2 cellular contexts compared by ENCODE assay signal in genomic region chr17:81070541-81071246, GRCh38.
A peak's percentile ranks its signal among the peaks of the same experiment; 100 is the strongest.
TF ChIP-seq lines count a peak whose summit lies in the region.

No MANE protein-coding gene starts in this region.

TF ChIP-seq in IMR-90, 13 proteins besides CTCF, POLR2A, EP300 and RAD21:
- TF ChIP-seq MAZ (IDR thresholded peaks at IDR 0.05; ENCODE audit: borderline replicate concordance, low read depth, low read length) (no peak), SMC3 (IDR thresholded peaks at IDR 0.05; ENCODE audit: low read depth, low read length) (no peak)

TF ChIP-seq in K562, 482 proteins besides CTCF, POLR2A, EP300 and RAD21:
- TF ChIP-seq RFX1 (IDR thresholded peaks at IDR 0.05) (peak; percentile 78), KAT2B (IDR thresholded peaks at IDR 0.05; ENCODE audit: low read depth, low read length) (no peak), SAFB (IDR thresholded peaks at IDR 0.05; ENCODE audit: borderline replicate concordance, low read depth, low read length) (no peak)
